17 cellular contexts compared by ENCODE assay signal in genomic region chr2:27965841-27966240, GRCh38.
DNase-seq lines count a peak whose midpoint lies in the region; ATAC-seq and TF ChIP-seq lines count a peak whose summit lies in the region.
"Had no signal": no experiment of that assay in that cellular context is flagged by ENCODE, and none has a peak within 500 bp of the region (broad histone marks: within the 10 kb centered on the region; RNA-seq: fewer than 3 reads in every experiment).

No MANE protein-coding gene starts in this region.

- H3K27me3 Mint-ChIP-seq in activated naive CD8-positive, alpha-beta T cell treated with anti-CD3 and anti-CD28 coated beads, Interleukin-2, amount 10 ng/mL, durations not matched to agents 7 days and 5 days, result no peaks in the 10 kb centered on the region
- H3K27me3 Mint-ChIP-seq in naive thymus-derived CD8-positive, alpha-beta T cell, result no peaks in the 10 kb centered on the region
- no peaks in the 10 kb centered on the region for H3K27me3 Mint-ChIP-seq in HFFc6 (ENCODE audit: insufficient read depth)

- H3K27ac Mint-ChIP-seq in activated naive CD8-positive, alpha-beta T cell treated with anti-CD3 and anti-CD28 coated beads, Interleukin-2, amount 10 ng/mL, durations not matched to agents 7 days and 5 days, result peak overlapping the region; percentile 92
- H3K27ac Mint-ChIP-seq in naive thymus-derived CD8-positive, alpha-beta T cell, result peak overlapping the region; percentile 35 to 91 (median 66)
- no peak overlapping the region for H3K27ac Mint-ChIP-seq in HFFc6
- H3K27ac Mint-ChIP-seq: endodermal cell had no signal

- POLR2A ChIA-PET in activated naive CD8-positive, alpha-beta T cell treated with anti-CD3 and anti-CD28 coated beads, Interleukin-2, amount 10 ng/mL, durations not matched to agents 7 days and 5 days (lab: Charles Lee), result interaction anchor here (1.0 to 1.3 kb wide), 3 partner anchors 11 to 425 kb away, joined by 3 to 5 read pairs (median 3); partner anchors contain the start of gene BABAM2
- POLR2A ChIA-PET in naive thymus-derived CD8-positive, alpha-beta T cell (lab: Charles Lee), result interaction anchor here (0.6 kb wide), 1 partner anchor 688 kb away, joined by 6 read pairs; no protein-coding TSS in a partner anchor

- DNase-seq in DND-41, result no peak
- DNase-seq in M059J (ENCODE audit: low read depth), result peak; percentile 42
- DNase-seq in activated naive CD8-positive, alpha-beta T cell treated with anti-CD3 and anti-CD28 coated beads, Interleukin-2, amount 10 ng/mL, durations not matched to agents 7 days and 5 days, result no peak
- peak in 4 of 10 donors; percentile 23 to 84 (median 69) for DNase-seq in naive thymus-derived CD8-positive, alpha-beta T cell
- DNase-seq in cerebellum (ENCODE audit: low spot score), result no peak
- DNase-seq in HFFc6, result no peak
- DNase-seq: endodermal cell; H7; NCI-H187 treated with DMSO at 0.1 percent for 48 hours; NCI-H510A treated with DMSO at 0.1 percent for 48 hours; SJCRH30; stimulated activated CD4-positive, alpha-beta T cell treated with anti-CD3 and anti-CD28 coated beads, Interleukin-4, amount 100 ng/mL, for 24 hours; stimulated activated CD8-positive, alpha-beta memory T cell treated with anti-CD3 and anti-CD28 coated beads, Interleukin-4, amount 100 ng/mL, for 48 hours; T-helper 9 cell; tibial artery had no signal

- no peak overlapping the region; a peak in 1 of 4 replicates for H3K4me3 ChIP-seq in DND-41 (ENCODE audit: low read depth in 1 of 2, low read length in 2 of 2)
- H3K4me3 ChIP-seq: ovary, SJCRH30, tibial artery had no signal

- H3K9me3 Mint-ChIP-seq in activated naive CD8-positive, alpha-beta T cell treated with anti-CD3 and anti-CD28 coated beads, Interleukin-2, amount 10 ng/mL, durations not matched to agents 7 days and 5 days, result peaks cover 25% of the 10 kb centered on the region
- H3K9me3 Mint-ChIP-seq in naive thymus-derived CD8-positive, alpha-beta T cell, result peaks cover 0 to 23% (median 20%) of the 10 kb centered on the region in 9 donors
- peaks cover 22% of the 10 kb centered on the region for H3K9me3 Mint-ChIP-seq in HFFc6

- no peak for TF ChIP-seq CTCF in DND-41 (IDR thresholded peaks at IDR 0.05; ENCODE audit: borderline replicate concordance, extremely low read depth, low read length, poor library complexity, severe bottlenecking)
- no peak for TF ChIP-seq CTCF in HFFc6 (IDR thresholded peaks at IDR 0.05)

- H3K36me3 ChIP-seq in DND-41 (ENCODE audit: insufficient read depth, low read length), result peaks cover 8% of the 10 kb centered on the region; the same call in 1 of the 2 replicates
- H3K36me3 ChIP-seq: ovary, SJCRH30, tibial artery had no signal

- H3K36me3 Mint-ChIP-seq in activated naive CD8-positive, alpha-beta T cell treated with anti-CD3 and anti-CD28 coated beads, Interleukin-2, amount 10 ng/mL, durations not matched to agents 7 days and 5 days, result peaks cover 55% of the 10 kb centered on the region
- H3K36me3 Mint-ChIP-seq in naive thymus-derived CD8-positive, alpha-beta T cell, result peaks cover 8 to 31% (median 12%) of the 10 kb centered on the region in 3 donors
- H3K36me3 Mint-ChIP-seq in HFFc6 (ENCODE audit: low read depth), result peaks cover 42% of the 10 kb centered on the region

- H3K9ac ChIP-seq in DND-41 (ENCODE audit: low read depth, low read length), result no peak overlapping the region; the same call in 1 of the 2 replicates

- H4K20me1 ChIP-seq in DND-41 (ENCODE audit: insufficient read depth, low read length), result no peaks in the 10 kb centered on the region

- peaks cover 44% of the 10 kb centered on the region for H3K4me1 Mint-ChIP-seq in activated naive CD8-positive, alpha-beta T cell treated with anti-CD3 and anti-CD28 coated beads, Interleukin-2, amount 10 ng/mL, durations not matched to agents 7 days and 5 days
- peaks cover 21 to 50% (median 40%) of the 10 kb centered on the region in 4 donors for H3K4me1 Mint-ChIP-seq in naive thymus-derived CD8-positive, alpha-beta T cell
- peaks cover 44% of the 10 kb centered on the region for H3K4me1 Mint-ChIP-seq in HFFc6 (ENCODE audit: low read depth)
- H3K4me1 Mint-ChIP-seq: endodermal cell had no signal

- peaks cover 22% of the 10 kb centered on the region for H3K9me3 ChIP-seq in DND-41 (ENCODE audit: insufficient read depth, low read length, severe bottlenecking)
- H3K9me3 ChIP-seq: ovary had no signal

- peak overlapping the region; percentile 79 for H3K4me3 Mint-ChIP-seq in activated naive CD8-positive, alpha-beta T cell treated with anti-CD3 and anti-CD28 coated beads, Interleukin-2, amount 10 ng/mL, durations not matched to agents 7 days and 5 days
- peak overlapping the region; percentile 26 to 76 (median 60) for H3K4me3 Mint-ChIP-seq in naive thymus-derived CD8-positive, alpha-beta T cell
- H3K4me3 Mint-ChIP-seq in HFFc6, result no peak overlapping the region
- H3K4me3 Mint-ChIP-seq: endodermal cell had no signal

- H3K27me3 ChIP-seq in DND-41 (ENCODE audit: insufficient read depth, low read length, poor library complexity), result no peaks in the 10 kb centered on the region
- H3K27me3 ChIP-seq: ovary, SJCRH30, tibial artery had no signal

- peaks cover 45% of the 10 kb centered on the region for H3K4me1 ChIP-seq in DND-41 (ENCODE audit: insufficient read depth, low read length)

- H2AFZ ChIP-seq in DND-41 (ENCODE audit: low read depth, low read length), result no peak overlapping the region

- ATAC-seq in DND-41 (ENCODE audit: insufficient read depth, low read depth) (peak; percentile 95), GM21526 (IDR thresholded peaks at IDR 0.05; ENCODE audit: low FRiP score, unreplicated experiment) (no peak)
- peak; percentile 93 for ATAC-seq in activated naive CD8-positive, alpha-beta T cell treated with anti-CD3 and anti-CD28 coated beads, Interleukin-2, amount 10 ng/mL, durations not matched to agents 7 days and 5 days (ENCODE audit: low read depth)
- peak; percentile 99 for ATAC-seq in naive thymus-derived CD8-positive, alpha-beta T cell

- H3K4me2 ChIP-seq in DND-41 (ENCODE audit: insufficient read depth, low read length), result peak overlapping the region; percentile 45

- peaks cover 39% of the 10 kb centered on the region for H3K79me2 ChIP-seq in DND-41 (ENCODE audit: insufficient read depth, low read length)

- H3K27ac ChIP-seq in DND-41 (ENCODE audit: low read length), result peak overlapping the region; percentile 66
- H3K27ac ChIP-seq: ovary, SJCRH30, tibial artery had no signal
